In the genomic region with DNA sequence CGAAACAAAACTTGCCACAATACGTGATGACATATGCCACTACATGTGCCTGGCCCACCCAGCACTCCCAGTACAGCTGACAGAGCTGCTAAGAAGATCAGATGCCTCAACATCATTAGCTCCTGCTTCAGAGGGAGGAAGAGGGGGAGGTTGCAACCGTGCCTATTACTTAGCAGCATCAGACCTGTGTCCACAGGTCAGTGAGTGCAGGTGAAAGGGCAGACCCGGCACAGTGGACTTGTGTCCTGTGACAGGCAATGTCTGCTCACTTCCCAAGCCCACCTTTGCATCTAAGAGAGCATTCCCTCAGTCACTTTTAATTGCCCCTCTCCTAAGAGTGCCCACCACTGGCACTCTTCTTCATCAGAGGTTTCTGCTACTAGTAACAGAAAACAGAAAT, we compare ENCODE assay signal across 19 cellular contexts. TPM values are rescaled to one million over a fixed set of nuclear protein-coding genes. Genes with fewer than 3 reads are reported as not detected.
DNase-seq lines count a peak whose midpoint lies in the region; ATAC-seq, FAIRE-seq and TF ChIP-seq lines count a peak whose summit lies in the region.
"Had no signal": no experiment of that assay in that cellular context is flagged by ENCODE, and none has a peak within 500 bp of the region (broad histone marks: within the 10 kb centered on the region; RNA-seq: fewer than 3 reads in every experiment).

No MANE protein-coding gene starts in this region.

- H3K27ac ChIP-seq in DND-41 (ENCODE audit: low read length) (no peak overlapping the region), IMR-90 (ENCODE audit: insufficient read depth, low read length) (no peak overlapping the region), keratinocyte (ENCODE audit: control insufficient read depth, insufficient read depth, low read length) (no peak overlapping the region)

- H3K36me3 ChIP-seq in DND-41 (ENCODE audit: insufficient read depth, low read length) (no peaks in the 10 kb centered on the region), IMR-90 (ENCODE audit: control insufficient read depth, insufficient read depth, low read length) (no peaks in the 10 kb centered on the region), keratinocyte (ENCODE audit: control insufficient read depth in 2 of 2, extremely low read depth in 1 of 2, insufficient read depth in 2 of 2, low read length in 2 of 2) (no peaks in the 10 kb centered on the region)
- H3K36me3 ChIP-seq: BE2C, HAP-1 had no signal

- no peak overlapping the region for H4K8ac ChIP-seq in IMR-90 (ENCODE audit: low read depth in 2 of 2, low read length in 2 of 2)

- TF ChIP-seq POLR2A in IMR-90 (IDR thresholded peaks at IDR 0.05; ENCODE audit: low read depth, low read length), result no peak

- H3K56ac ChIP-seq in IMR-90 (ENCODE audit: extremely low read depth, insufficient read depth, low read length), result no peak overlapping the region

- H2BK5ac ChIP-seq in IMR-90 (ENCODE audit: low read depth, low read length, poor library complexity, severe bottlenecking), result no peak overlapping the region

- no TSS peak for BruUV-seq in IMR-90 (replicated peaks; lab: Mats Ljungman, UMichigan)

- CTCF ChIA-PET in IMR-90 (lab: Yijun Ruan, JAX), result no interaction called here

- H3K9me3 ChIP-seq in DND-41 (ENCODE audit: insufficient read depth, low read length, severe bottlenecking), result no peaks in the 10 kb centered on the region
- H3K9me3 ChIP-seq in IMR-90 (ENCODE audit: control insufficient read depth, insufficient read depth, low read length), result no peaks in the 10 kb centered on the region
- H3K9me3 ChIP-seq in keratinocyte (ENCODE audit: control insufficient read depth, low read depth, low read length), result no peaks in the 10 kb centered on the region
- H3K9me3 ChIP-seq: BE2C, HAP-1 had no signal

- no peaks in the 10 kb centered on the region for H4K20me1 ChIP-seq in DND-41 (ENCODE audit: insufficient read depth, low read length)
- no peaks in the 10 kb centered on the region for H4K20me1 ChIP-seq in IMR-90 (ENCODE audit: insufficient read depth, low read length)
- no peaks in the 10 kb centered on the region for H4K20me1 ChIP-seq in keratinocyte (ENCODE audit: control insufficient read depth, extremely low read depth, insufficient read depth, low read length)

- in situ Hi-C loops in IMR-90 (cut with MboI; ENCODE audit: low sequenced_read_pairs), result loop anchor here (5.0 to 10.0 kb wide), 3 partner anchors 1233 to 1540 kb away; no protein-coding TSS in a partner anchor

- H3K14ac ChIP-seq in IMR-90 (replicated peaks; ENCODE audit: low read depth, low read length), result no peak overlapping the region

- no peak overlapping the region for H2BK20ac ChIP-seq in IMR-90 (ENCODE audit: low read depth, low read length)

- TF ChIP-seq CTCF in DND-41 (IDR thresholded peaks at IDR 0.05; ENCODE audit: borderline replicate concordance, extremely low read depth, low read length, poor library complexity, severe bottlenecking), result no peak
- no peak for TF ChIP-seq CTCF in IMR-90 (conservative IDR thresholded peaks at IDR 0.05; ENCODE audit: low read depth, low read length)
- no peak for TF ChIP-seq CTCF in keratinocyte (optimal IDR thresholded peaks at IDR 0.05 in 1 of 3, IDR thresholded peaks at IDR 0.05 in 1 of 3, conservative IDR thresholded peaks at IDR 0.05 in 1 of 3; ENCODE audit: extremely low read depth in 1 of 3, insufficient read depth in 2 of 3, low read length in 3 of 3)

- no peak overlapping the region for H3K23ac ChIP-seq in IMR-90 (ENCODE audit: low read depth, low read length)

- H3K4ac ChIP-seq in IMR-90 (ENCODE audit: low read depth, low read length), result no peak overlapping the region

- H2AK5ac ChIP-seq in IMR-90 (ENCODE audit: low read depth, low read length), result peak overlapping the region; percentile 3; the same call in 1 of the 2 replicates

- no peak for DNase-seq in DND-41
- DNase-seq in IMR-90, result no peak
- no peak for DNase-seq in keratinocyte (ENCODE audit: low read depth, low spot score)
- no peak for DNase-seq in urothelium cell line (ENCODE audit: low spot score)
- DNase-seq in stimulated activated naive CD4-positive, alpha-beta T cell (lab: John Stamatoyannopoulos, UW), result no peak
- no peak for DNase-seq in NCI-H146 treated with DMSO at 0.1 percent for 48 hours (lab: John Stamatoyannopoulos, UW; ENCODE audit: unreplicated experiment)
- DNase-seq: ACHN; BE2C; C1 segment of cervical spinal cord; CD4-positive, CD25-positive, alpha-beta regulatory T cell; CD8-positive, alpha-beta memory T cell; COR-L47; DMS 273 treated with DMSO at 0.1 percent for 48 hours; DMS53 had no signal

- H3K9ac ChIP-seq in DND-41 (ENCODE audit: low read depth, low read length) (no peak overlapping the region), IMR-90 (ENCODE audit: low read depth, low read length) (no peak overlapping the region), keratinocyte (ENCODE audit: control insufficient read depth, extremely low read depth, insufficient read depth, low read length) (no peak overlapping the region)

- H2AFZ ChIP-seq in DND-41 (ENCODE audit: low read depth, low read length) (no peak overlapping the region), IMR-90 (replicated peaks; ENCODE audit: low read length, poor library complexity) (peak overlapping the region; percentile 26), keratinocyte (ENCODE audit: control insufficient read depth, low read length) (peak overlapping the region; percentile 42)

- POLR2A ChIA-PET in IMR-90 (lab: Charles Lee; ENCODE audit: unreplicated experiment), result no interaction called here

- H3K4me3 ChIP-seq in DND-41 (ENCODE audit: low read depth in 1 of 2, low read length in 2 of 2) (no peak overlapping the region), IMR-90 (ENCODE audit: insufficient read depth, low read depth, low read length) (no peak overlapping the region), keratinocyte (ENCODE audit: control insufficient read depth in 2 of 3, extremely low read depth in 1 of 3, insufficient read depth in 2 of 3, low read depth in 1 of 3, low read length in 3 of 3) (peak overlapping the region in 1 of 3 experiments; percentile 6)
- H3K4me3 ChIP-seq: HAP-1 had no signal

- H3K18ac ChIP-seq in IMR-90 (ENCODE audit: low read depth, low read length), result no peak overlapping the region

- H2BK15ac ChIP-seq in IMR-90 (ENCODE audit: low read depth, low read length), result no peak overlapping the region

- no peak overlapping the region for H2BK120ac ChIP-seq in IMR-90 (ENCODE audit: low read depth, low read length)

- WGBS in IMR-90 (ENCODE audit: extremely low coverage in 2 of 2, insufficient read length in 1 of 2), 2 experiments, result 100% methylated on average over 1 of the region's 4 CpGs; no CpG with 5 or more reads in 1 of the 2 experiments

- H3K4me2 ChIP-seq in DND-41 (ENCODE audit: insufficient read depth, low read length) (no peak overlapping the region), IMR-90 (ENCODE audit: low read depth, low read length) (no peak overlapping the region), keratinocyte (ENCODE audit: control insufficient read depth, extremely low read depth, insufficient read depth, low read depth, low read length) (peak overlapping the region; percentile 49)

- H3K4me1 ChIP-seq in DND-41 (ENCODE audit: insufficient read depth, low read length) (no peaks in the 10 kb centered on the region), IMR-90 (ENCODE audit: control insufficient read depth, insufficient read depth, low read length) (peaks cover 9% of the 10 kb centered on the region; the same call in 1 of the 2 replicates), keratinocyte (ENCODE audit: control insufficient read depth, extremely low read depth, insufficient read depth, low read length) (peaks cover 9% of the 10 kb centered on the region)
- H3K4me1 ChIP-seq: BE2C, HAP-1 had no signal

- FAIRE-seq in keratinocyte (lab: Jason Lieb, UNC) (peak; percentile 17), urothelium cell line (lab: Jason Lieb, UNC) (peak; percentile 17)
- FAIRE-seq: A204.1, G401.6, GM12891, GM19239 had no signal

- ATAC-seq in DND-41 (ENCODE audit: insufficient read depth, low read depth) (0 out of 3 replicates have a peak, but pooled peaks have one; percentile 35), IMR-90 (ENCODE audit: low read depth) (no peak)

- no peak overlapping the region for H2AK9ac ChIP-seq in IMR-90 (replicated peaks; ENCODE audit: low read depth, low read length, poor library complexity)

- no peak overlapping the region for H4K91ac ChIP-seq in IMR-90 (ENCODE audit: insufficient read depth, low read depth, low read length)

- no peaks in the 10 kb centered on the region for H3K79me2 ChIP-seq in DND-41 (ENCODE audit: insufficient read depth, low read length)
- H3K79me2 ChIP-seq in keratinocyte (ENCODE audit: control insufficient read depth, insufficient read depth, low read length), result no peaks in the 10 kb centered on the region

- no peak overlapping the region for H4K5ac ChIP-seq in IMR-90 (ENCODE audit: low read depth, low read length)

- dilution Hi-C loops in IMR-90 (cut with HindIII; ENCODE audit: low sequenced_read_pairs, unreplicated experiment) (no loop called here), keratinocyte (cut with MboI; ENCODE audit: extremely low pct_ligation_motif_present, low sequenced_read_pairs) (no loop called here)

- intact Hi-C loops in IMR-90 (cut with micrococcal nuclease), result no loop called here

- no peaks in the 10 kb centered on the region for H3K79me1 ChIP-seq in IMR-90 (ENCODE audit: low read depth in 1 of 2, low read length in 2 of 2)

- H3K27me3 ChIP-seq in DND-41 (ENCODE audit: insufficient read depth, low read length, poor library complexity) (peaks cover 5% of the 10 kb centered on the region), IMR-90 (ENCODE audit: control insufficient read depth, insufficient read depth, low read length) (no peaks in the 10 kb centered on the region), keratinocyte (ENCODE audit: control insufficient read depth, extremely low read depth, insufficient read depth, low read length) (no peaks in the 10 kb centered on the region)

- H3K9me1 ChIP-seq in IMR-90 (ENCODE audit: insufficient read depth, low read length) (0 out of 2 replicates have a peak, but pooled peaks cover 2% of the 10 kb centered on the region), keratinocyte (ENCODE audit: control insufficient read depth, extremely low read depth, insufficient read depth, low read length) (no peaks in the 10 kb centered on the region)

- TF ChIP-seq RAD21 in IMR-90 (IDR thresholded peaks at IDR 0.05; ENCODE audit: low read length), result no peak

RNA-seq across cellular contexts. Expression of gene COL12A1, which starts 9.4 kb away (rescaled TPM):
- total RNA-seq in IMR-90 (2012; rRNA removed), result 452 and 502 TPM in 2 replicates
- 307 and 350 TPM in 2 replicates for polyA plus RNA-seq in IMR-90 (2012; rRNA removed)
- 147 and 190 TPM in 2 replicates for polyA plus RNA-seq in IMR-90 (2012; cell fraction: cytosol; rRNA removed)
- 157 and 467 TPM in 2 replicates for polyA plus RNA-seq in IMR-90 (2012; cell fraction: nucleus; rRNA removed; ENCODE audit: low replicate concordance)
- 82.3 to 152 TPM (median 96.9 TPM) in 3 replicates for polyA plus RNA-seq in keratinocyte
- 7.1 TPM for polyA plus RNA-seq in keratinocyte (2011; ENCODE audit: low read depth)
- polyA plus RNA-seq in keratinocyte (2011; cell fraction: cytosol; rRNA removed), result 15.0 and 22.4 TPM in 2 replicates
- 195 and 205 TPM in 2 replicates for polyA plus RNA-seq in keratinocyte (2011; cell fraction: nucleus; rRNA removed)
- 3.6 and 129 TPM in 2 replicates for polyA plus RNA-seq in keratinocyte (2012; ENCODE audit: low replicate concordance)
- polyA minus RNA-seq in keratinocyte, result 274 to 427 TPM (median 290 TPM) in 3 replicates
- 51.0 TPM for polyA minus RNA-seq in keratinocyte (2011; cell fraction: cytosol; rRNA and poly(A)+ RNA removed)
- 365 and 633 TPM in 2 replicates for polyA minus RNA-seq in keratinocyte (2011; cell fraction: nucleus; rRNA and poly(A)+ RNA removed)
- total RNA-seq: CD8-positive, alpha-beta memory T cell had no signal
- polyA plus RNA-seq: CD4-positive, CD25-positive, alpha-beta regulatory T cell; CD8-positive, alpha-beta memory T cell had no signal

RNA-seq across cellular contexts. Expression of gene COX7A2, which starts 28.3 kb away (rescaled TPM):
- total RNA-seq in IMR-90 (2012; rRNA removed), result 85.8 and 776 TPM in 2 replicates
- polyA plus RNA-seq in IMR-90 (2012; rRNA removed) (174 and 185 TPM in 2 replicates), keratinocyte (160 to 489 TPM (median 474 TPM) in 3 replicates)
- polyA plus RNA-seq in IMR-90 (2012; cell fraction: cytosol; rRNA removed), result 360 and 1,161 TPM in 2 replicates
- 39.2 and 183 TPM in 2 replicates for polyA plus RNA-seq in IMR-90 (2012; cell fraction: nucleus; rRNA removed; ENCODE audit: low replicate concordance)
- 441 TPM for polyA plus RNA-seq in keratinocyte (2011; ENCODE audit: low read depth)
- 152 and 383 TPM in 2 replicates for polyA plus RNA-seq in keratinocyte (2011; cell fraction: cytosol; rRNA removed)
- 97.3 and 102 TPM in 2 replicates for polyA plus RNA-seq in keratinocyte (2011; cell fraction: nucleus; rRNA removed)
- polyA plus RNA-seq in keratinocyte (2012; ENCODE audit: low replicate concordance), result 399 and 440 TPM in 2 replicates
- 31.6 to 65.8 TPM (median 56.6 TPM) in 3 replicates for polyA minus RNA-seq in keratinocyte
- polyA minus RNA-seq in keratinocyte (2011; cell fraction: cytosol; rRNA and poly(A)+ RNA removed), result 76.7 TPM
- polyA minus RNA-seq in keratinocyte (2011; cell fraction: nucleus; rRNA and poly(A)+ RNA removed), result 8.4 and 14.3 TPM in 2 replicates
